ENCODE assay signal across 17 cellular contexts in the genomic region with DNA sequence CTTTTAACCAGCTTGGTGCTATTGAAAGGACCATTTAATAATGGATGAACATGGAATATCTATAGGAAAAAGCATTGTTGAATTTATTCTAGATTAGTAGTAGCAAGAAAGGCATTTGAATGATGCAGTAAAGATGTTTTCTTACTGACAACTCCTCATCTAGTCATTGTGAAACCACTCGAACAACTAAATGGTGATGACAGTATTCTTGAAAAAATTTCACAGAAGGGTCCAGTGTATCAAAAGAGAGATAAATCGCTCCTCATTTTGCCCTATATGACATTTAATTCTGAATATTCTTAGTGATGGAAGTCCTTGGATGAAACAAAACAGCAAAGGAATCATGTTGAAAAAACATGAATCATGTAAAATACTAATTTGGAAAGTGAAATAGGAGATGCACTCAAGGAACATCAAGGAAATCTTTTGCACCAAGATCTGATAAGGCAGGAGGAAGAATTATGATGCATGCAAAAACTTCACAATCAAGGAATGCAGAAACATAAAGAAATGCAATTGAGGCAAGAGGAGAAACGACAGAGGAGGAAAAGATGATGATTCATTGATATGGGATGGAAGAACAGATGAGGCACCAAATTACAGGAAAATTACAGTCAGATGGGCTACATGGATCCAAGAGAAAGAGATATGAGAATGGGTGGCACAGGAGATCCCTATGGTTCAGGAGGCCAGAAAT.
DNase-seq lines count a peak whose midpoint lies in the region; ATAC-seq lines count a peak whose summit lies in the region.
"Had no signal": no experiment of that assay in that cellular context is flagged by ENCODE, and none has a peak within 500 bp of the region (broad histone marks: within the 10 kb centered on the region; RNA-seq: fewer than 3 reads in every experiment).

No MANE protein-coding gene starts in this region.

- no peaks in the 10 kb centered on the region for H3K36me3 ChIP-seq in GM23248 (ENCODE audit: low read depth)
- H3K36me3 ChIP-seq: SJCRH30 had no signal

- in situ Hi-C loops in GM23248 (cut with MboI): no loop called here

- H3K4me2 ChIP-seq in GM23248 (ENCODE audit: unreplicated experiment): no peak overlapping the region
- H3K4me2 ChIP-seq: A549 had no signal

- peaks cover 0 to 7% of the 10 kb centered on the region in 2 donors for H3K9me3 Mint-ChIP-seq in activated T-cell treated with anti-CD3 and anti-CD28 coated beads, Interleukin-2, amount 50 U/mL, for 72 hours
- peaks cover 3% of the 10 kb centered on the region for H3K9me3 Mint-ChIP-seq in activated T-cell treated with anti-CD3 and anti-CD28 coated beads, Interleukin-2, amount 50 U/mL, for 4 hours
- H3K9me3 Mint-ChIP-seq in T-helper 2 cell treated with Interferon-gamma antibody and Interleukin-4, amounts not matched to agents 5 μg/mL and 100 μg/mL, for 36 hours: peaks cover 4% of the 10 kb centered on the region
- H3K9me3 Mint-ChIP-seq: CD4-positive, alpha-beta T cell had no signal

- H3K27ac ChIP-seq in GM23248: no peak overlapping the region
- H3K27ac ChIP-seq: A549, SJCRH30 had no signal

- no peak overlapping the region for H3K4me3 ChIP-seq in GM23248
- H3K4me3 ChIP-seq: A549, SJCRH30 had no signal

- H3K4me3 Mint-ChIP-seq in activated T-cell treated with anti-CD3 and anti-CD28 coated beads, Interleukin-2, amount 50 U/mL, for 72 hours: peak overlapping the region in 1 of 2 donors; percentile 59
- no peak overlapping the region for H3K4me3 Mint-ChIP-seq in activated T-cell treated with anti-CD3 and anti-CD28 coated beads, Interleukin-2, amount 50 U/mL, for 4 hours
- H3K4me3 Mint-ChIP-seq in T-helper 2 cell treated with Interferon-gamma antibody and Interleukin-4, amounts not matched to agents 5 μg/mL and 100 μg/mL, for 36 hours: peak overlapping the region; percentile 54
- H3K4me3 Mint-ChIP-seq: CD4-positive, alpha-beta T cell had no signal

- peaks cover 0 to 6% of the 10 kb centered on the region in 2 donors for H3K36me3 Mint-ChIP-seq in activated T-cell treated with anti-CD3 and anti-CD28 coated beads, Interleukin-2, amount 50 U/mL, for 72 hours (ENCODE audit: insufficient read depth in 2 of 2)
- H3K36me3 Mint-ChIP-seq in activated T-cell treated with anti-CD3 and anti-CD28 coated beads, Interleukin-2, amount 50 U/mL, for 4 hours (ENCODE audit: insufficient read depth): no peaks in the 10 kb centered on the region
- H3K36me3 Mint-ChIP-seq in T-helper 2 cell treated with Interferon-gamma antibody and Interleukin-4, amounts not matched to agents 5 μg/mL and 100 μg/mL, for 36 hours (ENCODE audit: low read depth): peaks cover 4% of the 10 kb centered on the region

- no peak for DNase-seq in activated T-cell treated with anti-CD3 and anti-CD28 coated beads, Interleukin-2, amount 50 U/mL, for 72 hours
- no peak for DNase-seq in activated T-cell treated with anti-CD3 and anti-CD28 coated beads, Interleukin-2, amount 50 U/mL, for 4 hours
- peak; percentile 16 for DNase-seq in GM23248
- DNase-seq in T-helper 2 cell treated with Interferon-gamma antibody and Interleukin-4, amounts not matched to agents 5 μg/mL and 100 μg/mL, for 36 hours (ENCODE audit: low spot score): no peak
- no peak for DNase-seq in left lobe of liver (ENCODE audit: low spot score)
- DNase-seq: CD4-positive, alpha-beta T cell; COR-L47; DMS79; NCI-H1092; NCI-H1436 treated with DMSO at 0.1 percent for 48 hours; NCI-H1930; NCI-H2227 treated with DMSO at 0.1 percent for 48 hours; NCI-H524; SJCRH30 had no signal

- no peaks in the 10 kb centered on the region for H3K27me3 Mint-ChIP-seq in activated T-cell treated with anti-CD3 and anti-CD28 coated beads, Interleukin-2, amount 50 U/mL, for 72 hours (ENCODE audit: low read depth)
- no peaks in the 10 kb centered on the region for H3K27me3 Mint-ChIP-seq in activated T-cell treated with anti-CD3 and anti-CD28 coated beads, Interleukin-2, amount 50 U/mL, for 4 hours (ENCODE audit: low read depth)
- H3K27me3 Mint-ChIP-seq in T-helper 2 cell treated with Interferon-gamma antibody and Interleukin-4, amounts not matched to agents 5 μg/mL and 100 μg/mL, for 36 hours (ENCODE audit: low read depth): peaks cover 4% of the 10 kb centered on the region
- H3K27me3 Mint-ChIP-seq: CD4-positive, alpha-beta T cell had no signal

- WGBS in GM23248 (ENCODE audit: low coverage in 1 of 2, low lambda C conversion rate in 2 of 2, missing lambda C conversion rate in 2 of 2), 2 experiments: 7 to 11% methylated on average over 3 of the region's 3 CpGs

- H3K9ac ChIP-seq in GM23248: no peak overlapping the region

- no peaks in the 10 kb centered on the region for H4K20me1 ChIP-seq in GM23248 (ENCODE audit: insufficient read depth)

- peak overlapping the region; percentile 4 for H3K27ac Mint-ChIP-seq in activated T-cell treated with anti-CD3 and anti-CD28 coated beads, Interleukin-2, amount 50 U/mL, for 72 hours
- H3K27ac Mint-ChIP-seq in T-helper 2 cell treated with Interferon-gamma antibody and Interleukin-4, amounts not matched to agents 5 μg/mL and 100 μg/mL, for 36 hours: peak overlapping the region; percentile 62
- H3K27ac Mint-ChIP-seq: CD4-positive, alpha-beta T cell had no signal

- H3K4me1 ChIP-seq in GM23248 (ENCODE audit: insufficient read depth): no peaks in the 10 kb centered on the region
- H3K4me1 ChIP-seq: A549, SJCRH30 had no signal

- H3F3A ChIP-seq in GM23248 (ENCODE audit: insufficient read depth): no peaks in the 10 kb centered on the region

- no peaks in the 10 kb centered on the region for H3K79me2 ChIP-seq in GM23248 (ENCODE audit: insufficient read depth)

- no peak overlapping the region for H2AFZ ChIP-seq in GM23248

- H3K4me1 Mint-ChIP-seq in activated T-cell treated with anti-CD3 and anti-CD28 coated beads, Interleukin-2, amount 50 U/mL, for 72 hours (ENCODE audit: low read depth): no peaks in the 10 kb centered on the region
- H3K4me1 Mint-ChIP-seq in activated T-cell treated with anti-CD3 and anti-CD28 coated beads, Interleukin-2, amount 50 U/mL, for 4 hours (ENCODE audit: low read depth): no peaks in the 10 kb centered on the region
- peaks cover 25% of the 10 kb centered on the region for H3K4me1 Mint-ChIP-seq in T-helper 2 cell treated with Interferon-gamma antibody and Interleukin-4, amounts not matched to agents 5 μg/mL and 100 μg/mL, for 36 hours (ENCODE audit: low read depth)

- ATAC-seq in activated T-cell treated with anti-CD3 and anti-CD28 coated beads, Interleukin-2, amount 50 U/mL, for 72 hours (replicated peaks in 1 of 2): peak in 1 of 2 donors; percentile 68
- no peak for ATAC-seq in activated T-cell treated with anti-CD3 and anti-CD28 coated beads, Interleukin-2, amount 50 U/mL, for 4 hours
- ATAC-seq in GM21717 (IDR thresholded peaks at IDR 0.05; ENCODE audit: unreplicated experiment): no peak
- no peak for ATAC-seq in HG03460 (IDR thresholded peaks at IDR 0.05; ENCODE audit: unreplicated experiment)
- no peak for ATAC-seq in left lobe of liver
- ATAC-seq: A549 had no signal

- no peaks in the 10 kb centered on the region for H3K9me3 ChIP-seq in GM23248 (ENCODE audit: low read depth)
- H3K9me3 ChIP-seq: A549, SJCRH30 had no signal

- no peaks in the 10 kb centered on the region for H3K27me3 ChIP-seq in GM23248 (replicated peaks; ENCODE audit: insufficient read depth)
- H3K27me3 ChIP-seq: SJCRH30 had no signal

- H3K9me2 ChIP-seq in GM23248 (ENCODE audit: insufficient read depth): no peaks in the 10 kb centered on the region
